Comparison of ENCODE assay signal across 17 cellular contexts in the genomic region with DNA sequence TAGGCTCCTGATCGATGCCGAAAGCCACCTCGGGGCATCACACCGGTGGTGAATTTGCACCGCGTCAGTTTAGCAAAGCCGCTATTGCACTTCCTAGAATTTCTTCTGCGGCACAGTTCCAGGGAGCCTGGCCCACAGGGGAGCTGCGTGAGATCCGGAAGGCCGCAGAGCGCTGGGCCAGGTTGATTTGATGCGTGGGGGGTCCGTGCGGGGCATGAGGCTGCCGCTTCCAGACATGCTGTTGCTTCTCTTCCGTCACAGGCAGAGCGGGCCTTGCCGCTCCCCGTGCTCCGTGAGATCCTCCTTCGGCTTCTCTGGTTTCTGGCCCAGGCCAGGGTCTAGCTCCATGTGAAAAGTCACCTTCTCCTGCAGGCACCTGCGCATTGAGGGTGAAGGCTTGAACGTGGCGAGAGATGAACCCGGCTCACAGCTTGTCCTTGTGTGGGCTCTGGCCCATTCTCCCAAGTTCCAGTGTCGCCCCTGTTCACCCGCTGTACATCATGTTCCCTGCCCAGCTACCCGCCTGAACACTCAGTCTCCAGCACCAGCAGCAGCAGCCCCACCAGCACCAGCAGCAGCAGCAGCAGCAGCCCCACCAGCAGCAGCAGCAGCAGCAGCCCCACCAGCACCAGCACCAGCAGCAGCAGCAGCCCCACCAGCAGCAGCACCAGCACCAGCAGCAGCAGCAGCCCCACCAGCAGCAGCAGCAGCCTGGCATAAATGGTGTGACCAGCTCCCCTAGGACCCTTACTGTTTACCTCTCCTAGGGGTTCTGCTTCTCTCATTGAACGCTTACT.
"Had no signal": no experiment of that assay in that cellular context is flagged by ENCODE, and none has a peak within 500 bp of the region (broad histone marks: within the 10 kb centered on the region; RNA-seq: fewer than 3 reads in every experiment).

No MANE protein-coding gene starts in this region.

- H3K27ac ChIP-seq: coronary artery, heart left ventricle, right atrium auricular region, sigmoid colon, skin epidermis, suprapubic skin, thyroid gland, upper lobe of left lung, uterus had no signal

- H3K4me3 ChIP-seq: coronary artery, heart left ventricle, right atrium auricular region, sigmoid colon, skin epidermis, suprapubic skin, thyroid gland, upper lobe of left lung, uterus had no signal

- DNase-seq: effector CD8-positive, alpha-beta T cell; heart left ventricle; hippocampal formation; kidney glomerular epithelial cell; midbrain; sigmoid colon; stimulated activated CD4-positive, alpha-beta T cell treated with anti-CD3 and anti-CD28 coated beads, Interleukin-12 subunit alpha, Interleukin-12 subunit beta, amount 100 ng/mL, for 4 hours; stimulated activated naive CD4-positive, alpha-beta T cell treated with Interleukin-2 at 50 U/mL for 16 hours; thyroid gland; uterus had no signal

- H3K9me3 ChIP-seq: heart left ventricle, right atrium auricular region, suprapubic skin, thyroid gland, upper lobe of left lung, uterus had no signal

- H3K27me3 ChIP-seq: heart left ventricle, right atrium auricular region, sigmoid colon, suprapubic skin, thyroid gland, upper lobe of left lung, uterus had no signal

- ATAC-seq: esophagus mucosa; heart left ventricle; natural killer cell treated with Interleukin-12 subunit alpha and Interleukin-12 subunit beta and Interleukin-15 and Interleukin-18, amount 100 ng/mL, for 72 hours had no signal

- H3K4me1 ChIP-seq: heart left ventricle, right atrium auricular region, sigmoid colon, suprapubic skin, thyroid gland, upper lobe of left lung, uterus had no signal

- H3K36me3 ChIP-seq: heart left ventricle, right atrium auricular region, sigmoid colon, suprapubic skin, thyroid gland, upper lobe of left lung, uterus had no signal
